Comparison of ENCODE assay signal across 11 cellular contexts in genomic region chr16:68668266-68668665, GRCh38. TPM values are rescaled to one million over a fixed set of nuclear protein-coding genes. Genes with fewer than 3 reads are reported as not detected.
DNase-seq lines count a peak whose midpoint lies in the region; ATAC-seq, FAIRE-seq and TF ChIP-seq lines count a peak whose summit lies in the region.
"Had no signal": no experiment of that assay in that cellular context is flagged by ENCODE, and none has a peak within 500 bp of the region (broad histone marks: within the 10 kb centered on the region; RNA-seq: fewer than 3 reads in every experiment).

No MANE protein-coding gene starts in this region.

- H3K4me1 ChIP-seq in GM23248 (ENCODE audit: insufficient read depth) (peaks cover 25% of the 10 kb centered on the region), kidney (ENCODE audit: control insufficient read depth in 1 of 2, insufficient read depth in 1 of 2, low read depth in 1 of 2, low read length in 2 of 2) (no peaks in the 10 kb centered on the region)

- H3K36me3 ChIP-seq in GM23248 (ENCODE audit: low read depth) (no peaks in the 10 kb centered on the region), kidney (ENCODE audit: control insufficient read depth in 1 of 2, insufficient read depth in 2 of 2, low read length in 2 of 2) (no peaks in the 10 kb centered on the region)

- DNase-seq in GF-D8 (lab: John Stamatoyannopoulos, UW) = peak; percentile 28
- DNase-seq in GM23248 = peak; percentile 88
- peak; percentile 44 for DNase-seq in T1000 (lab: John Stamatoyannopoulos, UW)
- DNase-seq in foreskin melanocyte = peak; percentile 90
- no peak for DNase-seq in globus pallidus (ENCODE audit: low spot score)
- no peak for DNase-seq in kidney
- DNase-seq: DMS79 treated with DMSO at 0.1 percent for 48 hours, NCI-H774 had no signal

- no peak overlapping the region for H2AFZ ChIP-seq in GM23248

- peak overlapping the region; percentile 27 for H3K4me2 ChIP-seq in GM23248 (ENCODE audit: unreplicated experiment)

- H3K79me2 ChIP-seq in GM23248 (ENCODE audit: insufficient read depth) = no peaks in the 10 kb centered on the region

- H3K4me3 ChIP-seq in GM23248 (no peak overlapping the region), kidney (ENCODE audit: low read length in 2 of 2) (no peak overlapping the region)

- ATAC-seq in HG02840 (IDR thresholded peaks at IDR 0.05; ENCODE audit: low FRiP score, unreplicated experiment) = no peak
- ATAC-seq in GM18867 (IDR thresholded peaks at IDR 0.05; ENCODE audit: unreplicated experiment) = no peak

- H3K9me3 ChIP-seq in GM23248 (ENCODE audit: low read depth) (no peaks in the 10 kb centered on the region), kidney (ENCODE audit: control insufficient read depth in 1 of 2, low read length in 2 of 2) (no peaks in the 10 kb centered on the region)

- no peaks in the 10 kb centered on the region for H3K9me2 ChIP-seq in GM23248 (ENCODE audit: insufficient read depth)

- no peak overlapping the region for H3K9ac ChIP-seq in GM23248
- H3K9ac ChIP-seq in kidney (ENCODE audit: low read length in 2 of 2) = no peak overlapping the region

- peaks cover 11% of the 10 kb centered on the region for H3F3A ChIP-seq in GM23248 (ENCODE audit: insufficient read depth)

- WGBS in GM23248 (ENCODE audit: low coverage in 1 of 2, low lambda C conversion rate in 2 of 2, missing lambda C conversion rate in 2 of 2), 2 experiments = 32 to 38% methylated on average over 4 of the region's 4 CpGs

- TF ChIP-seq CTCF in kidney (IDR thresholded peaks at IDR 0.05; ENCODE audit: borderline replicate concordance, extremely low read depth, insufficient read depth) = no peak

- no peak for FAIRE-seq in kidney (lab: Jason Lieb, UNC)

- in situ Hi-C loops in GM23248 (cut with MboI) = no loop called here

- H3K27me3 ChIP-seq in GM23248 (replicated peaks; ENCODE audit: insufficient read depth) = no peaks in the 10 kb centered on the region

- no peaks in the 10 kb centered on the region for H4K20me1 ChIP-seq in GM23248 (ENCODE audit: insufficient read depth)

- H3K27ac ChIP-seq in GM23248 = no peak overlapping the region
- H3K27ac ChIP-seq in kidney (ENCODE audit: low read depth in 2 of 2, low read length in 2 of 2) = no peak overlapping the region

- intact Hi-C loops in kidney (cut with DNase I) = no loop called here

RNA-seq across cellular contexts. Expression of gene CDH3, which starts 23.2 kb away (rescaled TPM):
- under 0.01 TPM in 1 of 2 replicates, not detected in the other for total RNA-seq in GM23248 (2014; rRNA removed; shearing (Covaris generic))
- polyA plus RNA-seq in GM23248 (2016; fragmentation: Nextera tagmentation; extraction: Ambion mirVana) (0.14 TPM in 1 of 2 replicates, not detected in the other), kidney (ENCODE audit: insufficient read depth, low read depth, low replicate concordance) (9.8 TPM)
- total RNA-seq in kidney = 61.3 TPM
- total RNA-seq: fibroblast of lung had no signal

Comparison
In these comparisons a context has a peak if more than half of its experiments do, and no peak if none do; other contexts are left out.
1. DNase-seq: peak in GF-D8 (single experiment), GM23248 (single experiment), T1000 (single experiment) and foreskin melanocyte (single experiment); none in globus pallidus (single experiment) and kidney (single experiment).
2. RNA of gene CDH3, which starts 23.2 kb away (total RNA-seq): 61.3 TPM in kidney (single experiment); under 0.01 TPM in GM23248; every median in the first group is over 10 times any median in the second.